In genomic region chr16:70659546-70659945, GRCh38 we compare ENCODE assay signal across 24 cellular contexts. TPM values are rescaled to one million over a fixed set of nuclear protein-coding genes. Genes with fewer than 3 reads are reported as not detected.
DNase-seq lines count a peak whose midpoint lies in the region; ATAC-seq, FAIRE-seq and TF ChIP-seq lines count a peak whose summit lies in the region.
"Had no signal": no experiment of that assay in that cellular context is flagged by ENCODE, and none has a peak within 500 bp of the region (broad histone marks: within the 10 kb centered on the region; RNA-seq: fewer than 3 reads in every experiment).

No MANE protein-coding gene starts in this region.

- H2AFZ ChIP-seq in HepG2 (ENCODE audit: low read length): no peak overlapping the region
- H2AFZ ChIP-seq: PC-9 had no signal

- peaks cover 14% of the 10 kb centered on the region; the same call in 1 of the 2 replicates for H4K20me1 ChIP-seq in HepG2 (ENCODE audit: insufficient read depth, low read length)

- TF ChIP-seq EP300 in HepG2 (IDR thresholded peaks at IDR 0.05; ENCODE audit: low read depth in 2 of 2, low read length in 2 of 2) (no peak), HepG2 (CRISPR knock-in tag; IDR thresholded peaks at IDR 0.05; ENCODE audit: borderline replicate concordance) (no peak)

- no TSS peak for BruUV-seq in HepG2 (replicated peaks; lab: Mats Ljungman, UMichigan)

- DNase-seq in HepG2 (ENCODE audit: low spot score) (no peak), right lobe of liver (no peak), ecto neural progenitor cell (ENCODE audit: low spot score) (peak; percentile 43), posterior vena cava (ENCODE audit: low spot score) (peak; percentile 71), NCI-H1417 (lab: John Stamatoyannopoulos, UW) (no peak)
- DNase-seq: Caco-2; CD4-positive, CD25-positive, alpha-beta regulatory T cell; DMS153; GF-D8; NCI-H1436; NCI-H1930; NCI-H226; NCI-H524 treated with DMSO at 0.1 percent for 48 hours; PC-9; SW 1271; T-helper 2 cell had no signal

- H3K79me2 ChIP-seq in HepG2 (ENCODE audit: insufficient read depth, low read length): no peaks in the 10 kb centered on the region

- no peaks in the 10 kb centered on the region for H3K9me3 ChIP-seq in HepG2 (ENCODE audit: low read length)
- H3K9me3 ChIP-seq in right lobe of liver: no peaks in the 10 kb centered on the region
- H3K9me3 ChIP-seq: Caco-2, SJSA1 had no signal

- H3K27ac ChIP-seq in HepG2 (ENCODE audit: extremely low read length, insufficient read depth, low read length): no peak overlapping the region
- no peak overlapping the region for H3K27ac ChIP-seq in right lobe of liver
- H3K27ac ChIP-seq: 22Rv1, PC-9, SJSA1 had no signal

- POLR2A ChIA-PET in HepG2 (lab: Yijun Ruan, JAX): interaction anchor here (0.6 to 2.2 kb wide), 8 partner anchors 11 to 137 kb away, joined by 3 to 16 read pairs (median 5); partner anchors contain the start of gene COG4

- H3K4me1 ChIP-seq in HepG2 (ENCODE audit: insufficient read depth, low read length) (peaks cover 36% of the 10 kb centered on the region), right lobe of liver (no peaks in the 10 kb centered on the region)
- H3K4me1 ChIP-seq: Caco-2, SJSA1 had no signal

- H3K36me3 ChIP-seq in HepG2 (replicated peaks in 1 of 2; ENCODE audit: control insufficient read depth in 1 of 2, insufficient read depth in 2 of 2, low read length in 2 of 2) (peaks cover 9 to 17% of the 10 kb centered on the region in 2 experiments; a peak in 4 of 5 replicates), right lobe of liver (peaks cover 0 to 17% (median 10%) of the 10 kb centered on the region in 4 donors)

- 0 out of 5 replicates have a peak, but pooled peaks cover 0 to 1% of the 10 kb centered on the region in 2 experiments for H3K27me3 ChIP-seq in HepG2 (ENCODE audit: control insufficient read depth in 1 of 2, insufficient read depth in 2 of 2, low read length in 2 of 2)
- no peaks in the 10 kb centered on the region for H3K27me3 ChIP-seq in right lobe of liver
- H3K27me3 ChIP-seq: SJSA1 had no signal

- CTCF ChIA-PET in HepG2 (lab: Yijun Ruan, JAX; ENCODE audit: low intra/inter-chr PET ratio, low total read pairs): no interaction called here

- in situ Hi-C loops in HepG2 (cut with HindIII; ENCODE audit: extremely low pct_ligation_motif_present, low pct_unique_long_range_greater_than_20kb): loop anchor here (5.0 kb wide), 1 partner anchor 108 kb away; no protein-coding TSS in a partner anchor

- H3K4me3 ChIP-seq in HepG2 (replicated peaks in 1 of 3; ENCODE audit: insufficient read depth in 1 of 3, low read depth in 2 of 3, low read length in 3 of 3) (no peak overlapping the region; a peak in 1 of 6 replicates), right lobe of liver (no peak overlapping the region)
- H3K4me3 ChIP-seq: PC-9, SJSA1 had no signal

- TF ChIP-seq RAD21 in HepG2 (CRISPR knock-in tag; IDR thresholded peaks at IDR 0.05): no peak

- no peak for FAIRE-seq in HepG2 (lab: Jason Lieb, UNC)
- FAIRE-seq: GM12891 had no signal

- intact Hi-C loops in HepG2 (cut with micrococcal nuclease; ENCODE audit: unreplicated experiment) (no loop called here), right lobe of liver (cut with DNase I) (no loop called here), posterior vena cava (cut with DNase I) (loop anchor here (10.0 kb wide), 4 partner anchors 85 to 295 kb away; partner anchors contain the start of genes COG4 (in 1 of the 2) and SF3B3 (in 1 of the 2))

- TF ChIP-seq CTCF in HepG2 (CRISPR knock-in tag; IDR thresholded peaks at IDR 0.05) (no peak), right lobe of liver (IDR thresholded peaks at IDR 0.05) (no peak)

- TF ChIP-seq POLR2A in HepG2 (IDR thresholded peaks at IDR 0.05; ENCODE audit: insufficient read depth in 1 of 2, low read depth in 2 of 2, low read length in 2 of 2) (no peak), right lobe of liver (IDR thresholded peaks at IDR 0.05) (no peak)

- no peak overlapping the region for H3K9ac ChIP-seq in HepG2 (ENCODE audit: insufficient read depth, low read depth, low read length)

- WGBS in HepG2 (ENCODE audit: low lambda C conversion rate): 79% methylated on average over 11 of the region's 12 CpGs
- WGBS in right lobe of liver (ENCODE audit: insufficient coverage, low coverage, low lambda C conversion rate, missing lambda C conversion rate): no CpG with 5 or more reads among the region's 12 CpGs

- ATAC-seq in HepG2 (peak; percentile 9), right lobe of liver (no peak), HG03521 (IDR thresholded peaks at IDR 0.05; ENCODE audit: unreplicated experiment) (no peak), HG02623 (IDR thresholded peaks at IDR 0.05; ENCODE audit: unreplicated experiment) (no peak), GM18517 (IDR thresholded peaks at IDR 0.05; ENCODE audit: unreplicated experiment) (no peak)

- no peak overlapping the region for H3K4me2 ChIP-seq in HepG2 (ENCODE audit: low read depth, low read length)
- H3K4me2 ChIP-seq: PC-9 had no signal

TF ChIP-seq in HepG2, 621 proteins besides CTCF, POLR2A, EP300 and RAD21 (continues in another document):
- TF ChIP-seq LRRFIP1 (CRISPR knock-in tag; conservative IDR thresholded peaks at IDR 0.05): no peak

RNA-seq across cellular contexts. Expression of gene IL34, which starts 13.2 kb away (rescaled TPM):
- 1.2 and 1.4 TPM in 2 replicates for total RNA-seq in HepG2 (2016; rRNA removed; fragmentation: Illumina TruSeq; extraction: Trizol)
- total RNA-seq in HepG2 (2016; cell fraction: cytosol; rRNA removed; fragmentation: Illumina TruSeq; extraction: Trizol; ENCODE audit: low read depth): 1.0 and 1.6 TPM in 2 replicates
- 1.2 and 1.3 TPM in 2 replicates for total RNA-seq in HepG2 (2016; cell fraction: insoluble cytoplasmic fraction; rRNA removed; fragmentation: Illumina TruSeq; extraction: Trizol)
- 1.8 and 2.4 TPM in 2 replicates for total RNA-seq in HepG2 (2016; cell fraction: membrane; rRNA removed; fragmentation: Illumina TruSeq; extraction: Trizol)
- total RNA-seq in HepG2 (2016; cell fraction: nucleus; rRNA removed; fragmentation: Illumina TruSeq; extraction: Trizol): 0.31 and 0.40 TPM in 2 replicates
- polyA plus RNA-seq in HepG2 (2011; rRNA removed): 1.3 and 1.6 TPM in 2 replicates
- 1.1 and 2.2 TPM in 2 replicates for polyA plus RNA-seq in HepG2 (2011; cell fraction: cytosol; rRNA removed)
- polyA plus RNA-seq in HepG2 (2011; cell fraction: nucleus; rRNA removed): 0.83 and 1.9 TPM in 2 replicates
- polyA plus RNA-seq in HepG2 (2012): 0.83 TPM in 2 replicates
- 1.3 and 2.1 TPM in 2 replicates for polyA plus RNA-seq in HepG2 (2016; cell fraction: cytosol; fragmentation: Illumina TruSeq; extraction: Trizol; ENCODE audit: low read depth)
- 0.84 and 0.90 TPM in 2 replicates for polyA plus RNA-seq in HepG2 (2016; cell fraction: insoluble cytoplasmic fraction; fragmentation: Illumina TruSeq; extraction: Trizol; ENCODE audit: low read depth)
- 1.2 and 1.6 TPM in 2 replicates for polyA plus RNA-seq in HepG2 (2016; cell fraction: membrane; fragmentation: Illumina TruSeq; extraction: Trizol; ENCODE audit: low read depth)
- 0.96 and 1.1 TPM in 2 replicates for polyA plus RNA-seq in HepG2 (2016; cell fraction: nucleus; fragmentation: Illumina TruSeq; extraction: Trizol; ENCODE audit: insufficient read depth, low read depth)
- polyA minus RNA-seq in HepG2 (2011; rRNA and poly(A)+ RNA removed; ENCODE audit: low replicate concordance): 1.0 TPM in 1 of 2 replicates, not detected in the other
- 0.35 TPM in 1 of 2 replicates, not detected in the other for polyA minus RNA-seq in HepG2 (2011; cell fraction: cytosol; rRNA and poly(A)+ RNA removed)
- 0.50 and 1.5 TPM in 2 replicates for polyA minus RNA-seq in HepG2 (2011; cell fraction: nucleus; rRNA and poly(A)+ RNA removed)
- 1 to 10 TPM in 1 of 6 experiments, under 1 TPM in 5; 0.27 to 1.1 (median 0.49) TPM for total RNA-seq in right lobe of liver
- total RNA-seq in posterior vena cava: 1 to 10 TPM; 4.0 to 4.3 TPM
- total RNA-seq: B cell; CD4-positive, CD25-positive, alpha-beta regulatory T cell; H4; PC-9 had no signal
- polyA plus RNA-seq: CD4-positive, CD25-positive, alpha-beta regulatory T cell had no signal

RNA-seq across cellular contexts. Expression of gene MTSS2, which starts 26.3 kb away (rescaled TPM):
- total RNA-seq in HepG2 (2016; rRNA removed; fragmentation: Illumina TruSeq; extraction: Trizol): 84.6 and 132 TPM in 2 replicates
- total RNA-seq in HepG2 (2016; cell fraction: cytosol; rRNA removed; fragmentation: Illumina TruSeq; extraction: Trizol; ENCODE audit: low read depth): 43.5 and 50.3 TPM in 2 replicates
- 77.0 and 127 TPM in 2 replicates for total RNA-seq in HepG2 (2016; cell fraction: insoluble cytoplasmic fraction; rRNA removed; fragmentation: Illumina TruSeq; extraction: Trizol)
- 144 and 145 TPM in 2 replicates for total RNA-seq in HepG2 (2016; cell fraction: membrane; rRNA removed; fragmentation: Illumina TruSeq; extraction: Trizol)
- total RNA-seq in HepG2 (2016; cell fraction: nucleus; rRNA removed; fragmentation: Illumina TruSeq; extraction: Trizol): 105 and 134 TPM in 2 replicates
- polyA plus RNA-seq in HepG2 (2011; rRNA removed): 242 and 284 TPM in 2 replicates
- polyA plus RNA-seq in HepG2 (2011; cell fraction: cytosol; rRNA removed): 101 and 160 TPM in 2 replicates
- 555 and 802 TPM in 2 replicates for polyA plus RNA-seq in HepG2 (2011; cell fraction: nucleus; rRNA removed)
- polyA plus RNA-seq in HepG2 (2012): 157 and 253 TPM in 2 replicates
- 47.6 and 47.9 TPM in 2 replicates for polyA plus RNA-seq in HepG2 (2016; cell fraction: cytosol; fragmentation: Illumina TruSeq; extraction: Trizol; ENCODE audit: low read depth)
- 136 and 193 TPM in 2 replicates for polyA plus RNA-seq in HepG2 (2016; cell fraction: insoluble cytoplasmic fraction; fragmentation: Illumina TruSeq; extraction: Trizol; ENCODE audit: low read depth)
- 144 and 154 TPM in 2 replicates for polyA plus RNA-seq in HepG2 (2016; cell fraction: membrane; fragmentation: Illumina TruSeq; extraction: Trizol; ENCODE audit: low read depth)
- 467 and 522 TPM in 2 replicates for polyA plus RNA-seq in HepG2 (2016; cell fraction: nucleus; fragmentation: Illumina TruSeq; extraction: Trizol; ENCODE audit: insufficient read depth, low read depth)
- 24.5 and 186 TPM in 2 replicates for polyA minus RNA-seq in HepG2 (2011; rRNA and poly(A)+ RNA removed; ENCODE audit: low replicate concordance)
- 155 and 166 TPM in 2 replicates for polyA minus RNA-seq in HepG2 (2011; cell fraction: cytosol; rRNA and poly(A)+ RNA removed)
- polyA minus RNA-seq in HepG2 (2011; cell fraction: nucleus; rRNA and poly(A)+ RNA removed): 97.5 and 127 TPM in 2 replicates
- 100 to 1,000 TPM in 2 of 6 experiments, 10 to 100 TPM in 4; 28.5 to 117 (median 80.2) TPM for total RNA-seq in right lobe of liver
- 100 to 1,000 TPM; 116 to 145 TPM for total RNA-seq in posterior vena cava
- polyA plus RNA-seq: CD4-positive, CD25-positive, alpha-beta regulatory T cell had no signal

Comparison
In these comparisons a context has a peak if more than half of its experiments do, and no peak if none do; other contexts are left out.
1. DNase-seq: peak in ecto neural progenitor cell (single experiment) and posterior vena cava (single experiment); none in HepG2 (single experiment), right lobe of liver (0 of 3) and NCI-H1417 (0 of 3).
2. intact Hi-C loops: an anchor here in posterior vena cava (10.0 kb wide); none called in HepG2 and right lobe of liver.